Comparison of ENCODE assay signal across 8 cellular contexts in the genomic region with DNA sequence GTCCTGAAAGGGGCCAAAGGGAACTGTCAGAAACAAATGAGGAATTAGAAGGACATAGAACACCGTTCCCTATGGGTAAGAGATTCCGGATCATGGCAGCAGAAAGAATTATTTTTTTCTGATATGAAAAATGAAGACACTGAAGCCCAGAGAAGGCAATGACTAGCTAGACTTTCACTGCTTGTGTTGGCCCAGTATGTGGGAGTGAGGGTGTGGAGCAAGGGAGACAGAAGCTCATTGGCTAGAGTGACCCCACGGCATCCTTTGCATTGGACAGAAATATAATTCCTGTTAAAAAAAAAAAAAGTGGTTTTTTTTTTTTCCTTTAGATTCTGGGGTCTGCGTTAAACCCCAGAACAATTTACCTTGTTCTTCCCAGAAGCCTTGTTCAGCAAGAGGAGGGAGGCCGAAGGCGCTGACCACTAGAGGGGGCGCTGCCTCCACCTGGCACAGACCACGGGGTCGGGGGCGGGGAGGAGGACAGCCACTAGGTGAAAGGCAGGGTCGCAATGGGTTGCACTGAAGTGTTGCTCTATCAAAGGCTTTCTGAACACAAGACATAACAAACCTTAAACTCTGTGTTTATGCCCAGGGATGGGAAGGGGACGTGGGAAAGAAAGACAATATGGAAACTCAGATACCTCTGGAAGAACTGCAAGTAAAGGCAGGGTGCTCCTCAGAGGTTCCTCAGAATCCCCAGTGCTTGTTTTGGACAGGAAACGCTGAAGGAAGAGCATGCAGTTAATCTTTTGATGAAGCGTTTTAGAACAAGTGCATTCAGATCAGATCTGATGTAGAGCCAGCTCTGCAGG.
DNase-seq lines count a peak whose midpoint lies in the region; ATAC-seq and TF ChIP-seq lines count a peak whose summit lies in the region.

No MANE protein-coding gene starts in this region.

- no peak for TF ChIP-seq EP300 in upper lobe of left lung (IDR thresholded peaks at IDR 0.05)

- H3K4me1 ChIP-seq in left lung (no peaks in the 10 kb centered on the region), upper lobe of left lung (peaks cover 0 to 4% (median 0%) of the 10 kb centered on the region in 4 donors)

- intact Hi-C loops in left lung (cut with DNase I), result loop anchor here in 1 of 2 donors (10.0 kb wide), 1 partner anchor 214 kb away; no protein-coding TSS in a partner anchor

- H3K36me3 ChIP-seq in left lung (no peaks in the 10 kb centered on the region), upper lobe of left lung (no peaks in the 10 kb centered on the region)

- 22 to 30% methylated on average over 14 of the region's 14 CpGs for WGBS in upper lobe of left lung, 2 donors

- H3K9me3 ChIP-seq in left lung (no peaks in the 10 kb centered on the region), upper lobe of left lung (no peaks in the 10 kb centered on the region)

- H3K27ac ChIP-seq in left lung (no peak overlapping the region), upper lobe of left lung (no peak overlapping the region)

- ATAC-seq in left lung, result peak; percentile 77
- no peak for ATAC-seq in upper lobe of left lung (ENCODE audit: low FRiP score in 2 of 2)
- ATAC-seq in HG03460 (IDR thresholded peaks at IDR 0.05; ENCODE audit: unreplicated experiment), result no peak

- peak; percentile 27 to 41 for TF ChIP-seq CTCF in left lung (IDR thresholded peaks at IDR 0.05)
- TF ChIP-seq CTCF in upper lobe of left lung (IDR thresholded peaks at IDR 0.05), result peak in 5 of 6 experiments; percentile 44 to 65 (median 60)

- no peak for TF ChIP-seq POLR2A in upper lobe of left lung (IDR thresholded peaks at IDR 0.05)

- DNase-seq in activated CD4-positive, alpha-beta T cell treated with anti-CD3 and anti-CD28 coated beads for 48 hours, result peak; percentile 61
- no peak for DNase-seq in activated CD4-positive, alpha-beta T cell treated with anti-CD3 and anti-CD28 coated beads, Interleukin-2, amount 50 U/mL, for 1 hour
- DNase-seq in NCI-H146 treated with DMSO at 0.1 percent for 48 hours (lab: John Stamatoyannopoulos, UW; ENCODE audit: unreplicated experiment), result peak; percentile 79
- peak; percentile 63 for DNase-seq in astrocyte of the hippocampus (ENCODE audit: low read depth, low spot score)
- peak in 1 of 2 donors; percentile 75 for DNase-seq in left lung
- peak; percentile 30 to 69 for DNase-seq in upper lobe of left lung
- no peak for DNase-seq in NOMO-1 (lab: John Stamatoyannopoulos, UW; ENCODE audit: unreplicated experiment in 2 of 2)

- H3K4me3 ChIP-seq in left lung (no peak overlapping the region), upper lobe of left lung (no peak overlapping the region)

- H3K27me3 ChIP-seq in left lung (peaks cover 0 to 26% of the 10 kb centered on the region in 2 donors), upper lobe of left lung (no peaks in the 10 kb centered on the region)

Comparison
In these comparisons a context has a peak if more than half of its experiments do, and no peak if none do; other contexts are left out.
1. DNase-seq: peak in activated CD4-positive, alpha-beta T cell treated with anti-CD3 and anti-CD28 coated beads for 48 hours (single experiment), NCI-H146 treated with DMSO at 0.1 percent for 48 hours (single experiment), astrocyte of the hippocampus (single experiment) and upper lobe of left lung (2 of 2); none in activated CD4-positive, alpha-beta T cell treated with anti-CD3 and anti-CD28 coated beads, Interleukin-2, amount 50 U/mL, for 1 hour (single experiment) and NOMO-1 (0 of 2).